8 cellular contexts compared by ENCODE assay signal in genomic region chr10:68332259-68333057, GRCh38. TPM values are rescaled to one million over a fixed set of nuclear protein-coding genes. Genes with fewer than 3 reads are reported as not detected.
DNase-seq lines count a peak whose midpoint lies in the region; ATAC-seq, FAIRE-seq and TF ChIP-seq lines count a peak whose summit lies in the region.

TSS of gene PBLD (minus strand) at chr10:68332928. CDS start at chr10:68306844, 26,084 bp downstream.

- H3K4me3 Mint-ChIP-seq in activated CD8-positive, alpha-beta T cell treated with anti-CD3 and anti-CD28 coated beads, Interleukin-2, amount 10 ng/mL, durations not matched to agents 7 days and 5 days: peak within 1 kb of the TSS; percentile 98

- H3K27ac ChIP-seq in H1 (ENCODE audit: low read depth, low read length) (peak within 1 kb of the TSS; percentile 99), mesenchymal stem cell (ENCODE audit: low read length, poor library complexity, severe bottlenecking) (peak within 1 kb of the TSS; percentile 99)

- POLR2A ChIA-PET in activated CD8-positive, alpha-beta T cell treated with anti-CD3 and anti-CD28 coated beads, Interleukin-2, amount 10 ng/mL, durations not matched to agents 7 days and 5 days (lab: Charles Lee): interaction anchor here (0.7 to 4.4 kb wide), 22 partner anchors 8 to 572 kb away, joined by 3 to 38 read pairs (median 4); partner anchors contain the start of genes DDX50 and DNA2
- POLR2A ChIA-PET in H1 (lab: Charles Lee; ENCODE audit: partially characterized antibody): interaction anchor here (0.6 to 6.7 kb wide), 68 partner anchors 11 to 623 kb away, joined by 3 to 141 read pairs (median 4); partner anchors contain the start of genes ATOH7, DDX21, DDX50 and DNA2

- H3K4me2 ChIP-seq in H1 (ENCODE audit: insufficient read depth in 1 of 2, low read depth in 2 of 2, low read length in 2 of 2) (peak within 1 kb of the TSS; percentile 83 to 88), mesenchymal stem cell (ENCODE audit: low read length, poor library complexity, severe bottlenecking) (peak within 1 kb of the TSS; percentile 35)

- TF ChIP-seq CTCF in H1 (IDR thresholded peaks at IDR 0.05; ENCODE audit: control extremely low read depth in 1 of 3, insufficient read depth in 1 of 3, low read depth in 1 of 3, low read length in 3 of 3): peak; percentile 15 to 44 (median 29); a peak in 3 of 4 replicates

- no peaks in the 10 kb centered on the region for H3K27me3 Mint-ChIP-seq in activated CD8-positive, alpha-beta T cell treated with anti-CD3 and anti-CD28 coated beads, Interleukin-2, amount 10 ng/mL, durations not matched to agents 7 days and 5 days (ENCODE audit: low read depth)

- H3K27ac Mint-ChIP-seq in activated CD8-positive, alpha-beta T cell treated with anti-CD3 and anti-CD28 coated beads, Interleukin-2, amount 10 ng/mL, durations not matched to agents 7 days and 5 days: peak within 1 kb of the TSS; percentile 100

- peak within 1 kb of the TSS; percentile 77; the same call in 1 of the 2 replicates for H2AK5ac ChIP-seq in H1 (ENCODE audit: low read depth, low read length)
- peak within 1 kb of the TSS; percentile 47 for H2AK5ac ChIP-seq in mesenchymal stem cell (ENCODE audit: low read length, severe bottlenecking)

- no peak within 1 kb of the TSS for H3K23ac ChIP-seq in H1 (ENCODE audit: insufficient read length)
- peak within 1 kb of the TSS in 1 of 2 experiments; percentile 95 for H3K23ac ChIP-seq in mesenchymal stem cell (ENCODE audit: low read length in 2 of 2)

- H3K14ac ChIP-seq in H1 (ENCODE audit: insufficient read length) (no peak within 1 kb of the TSS), mesenchymal stem cell (ENCODE audit: low read length in 2 of 2) (peak within 1 kb of the TSS; percentile 80 to 82)

- FAIRE-seq in GM19239 (lab: Jason Lieb, UNC): peak; percentile 44
- FAIRE-seq in H1 (lab: Jason Lieb, UNC): no peak

- H3K9me3 Mint-ChIP-seq in activated CD8-positive, alpha-beta T cell treated with anti-CD3 and anti-CD28 coated beads, Interleukin-2, amount 10 ng/mL, durations not matched to agents 7 days and 5 days (ENCODE audit: insufficient read depth): no peaks in the 10 kb centered on the region

- H3K79me1 ChIP-seq in H1 (ENCODE audit: low read depth, low read length) (no peaks in the 10 kb centered on the region), mesenchymal stem cell (replicated peaks; ENCODE audit: low read length, poor library complexity, severe bottlenecking) (peaks cover 7% of the 10 kb centered on the region)

- H3K4me1 Mint-ChIP-seq in activated CD8-positive, alpha-beta T cell treated with anti-CD3 and anti-CD28 coated beads, Interleukin-2, amount 10 ng/mL, durations not matched to agents 7 days and 5 days (ENCODE audit: low read depth): peaks cover 50% of the 10 kb centered on the region

- H3K4ac ChIP-seq in H1 (replicated peaks; ENCODE audit: insufficient read length, low read depth, low read length) (peak within 1 kb of the TSS; percentile 99), mesenchymal stem cell (ENCODE audit: low read depth in 1 of 2, low read length in 2 of 2) (peak within 1 kb of the TSS; percentile 36 to 95)

- WGBS in H1 (ENCODE audit: extremely low coverage in 1 of 2, insufficient coverage in 1 of 2, insufficient read length in 1 of 2, insufficient replicate concordance in 2 of 2, low coverage in 1 of 2, low lambda C conversion rate in 2 of 2, missing lambda C conversion rate in 1 of 2), 2 experiments: 1% methylated on average over 31 of the region's 51 CpGs; no CpG with 5 or more reads in 1 of the 2 experiments
- under 1% methylated on average over 40 of the region's 51 CpGs for WGBS in mesenchymal stem cell

- H3K4me1 ChIP-seq in H1 (replicated peaks in 1 of 4; ENCODE audit: control insufficient read depth in 3 of 4, insufficient read depth in 4 of 4, low read length in 3 of 4) (peaks cover 0 to 5% (median 4%) of the 10 kb centered on the region in 4 experiments; a peak in 4 of 7 replicates), mesenchymal stem cell (ENCODE audit: control insufficient read depth, insufficient read depth, low read depth, low read length) (peaks cover 3% of the 10 kb centered on the region)

- H2BK12ac ChIP-seq in H1 (ENCODE audit: low read depth, low read length) (peak within 1 kb of the TSS; percentile 42; the same call in 1 of the 2 replicates), mesenchymal stem cell (ENCODE audit: low read length in 2 of 2) (peak within 1 kb of the TSS; percentile 15 to 50)

- peaks cover 0 to 20% (median 0%) of the 10 kb centered on the region in 4 experiments; a peak in 1 of 8 replicates for H3K36me3 ChIP-seq in H1 (ENCODE audit: control insufficient read depth in 2 of 4, insufficient read depth in 4 of 4, low read length in 3 of 4)
- H3K36me3 ChIP-seq in mesenchymal stem cell (ENCODE audit: control insufficient read depth in 1 of 2, insufficient read depth in 2 of 2, low read depth in 1 of 2, low read length in 2 of 2): peaks cover 0 to 16% of the 10 kb centered on the region in 2 experiments

- CTCF ChIA-PET in activated CD8-positive, alpha-beta T cell treated with anti-CD3 and anti-CD28 coated beads, Interleukin-2, amount 10 ng/mL, durations not matched to agents 7 days and 5 days (lab: Charles Lee): interaction anchor here (0.7 to 4.6 kb wide), 10 partner anchors 11 to 544 kb away, joined by 3 to 26 read pairs (median 3); partner anchors contain the start of gene RUFY2
- CTCF ChIA-PET in H1 (lab: Charles Lee; ENCODE audit: partially characterized antibody): interaction anchor here (0.8 to 1.6 kb wide), 5 partner anchors 11 to 143 kb away, joined by 3 to 5 read pairs (median 4); no protein-coding TSS in a partner anchor

- H2BK120ac ChIP-seq in H1 (replicated peaks; ENCODE audit: low read depth, low read length): peak within 1 kb of the TSS; percentile 75
- H2BK120ac ChIP-seq in mesenchymal stem cell (ENCODE audit: low read depth, low read length): peak within 1 kb of the TSS; percentile 80

- H3K9ac ChIP-seq in H1 (replicated peaks in 1 of 4; ENCODE audit: extremely low read depth in 1 of 4, low read depth in 3 of 4, low read length in 3 of 4): peak within 1 kb of the TSS; percentile 97 to 100 (median 98)
- peak within 1 kb of the TSS; percentile 100 for H3K9ac ChIP-seq in mesenchymal stem cell (ENCODE audit: low read length)

- H3K4me3 ChIP-seq in H1 (ENCODE audit: extremely low read depth in 1 of 4, insufficient read depth in 2 of 4, low read depth in 3 of 4, low read length in 4 of 4) (peak within 1 kb of the TSS; percentile 95 to 99 (median 98)), mesenchymal stem cell (ENCODE audit: insufficient read depth in 1 of 2, low read depth in 1 of 2, low read length in 2 of 2) (peak within 1 kb of the TSS; percentile 70 to 96)

- TF ChIP-seq EP300 in H1 (IDR thresholded peaks at IDR 0.05; ENCODE audit: borderline replicate concordance in 1 of 2, low read depth in 2 of 2, low read length in 2 of 2): no peak

- H4K5ac ChIP-seq in H1 (ENCODE audit: insufficient read length, low read depth, low read length): peak within 1 kb of the TSS; percentile 99

- H2BK15ac ChIP-seq in H1 (ENCODE audit: low read length) (no peak within 1 kb of the TSS), mesenchymal stem cell (ENCODE audit: low read depth, poor library complexity, severe bottlenecking) (peak within 1 kb of the TSS; percentile 80)

- peak within 1 kb of the TSS; percentile 94 for H3K56ac ChIP-seq in H1 (replicated peaks; ENCODE audit: insufficient read length, low read depth, low read length)

- H3K27me3 ChIP-seq in H1 (replicated peaks in 1 of 4; ENCODE audit: control insufficient read depth in 3 of 4, extremely low read depth in 1 of 4, insufficient read depth in 3 of 4, low read length in 3 of 4) (no peaks in the 10 kb centered on the region; a peak in 1 of 7 replicates), mesenchymal stem cell (ENCODE audit: control insufficient read depth in 1 of 2, insufficient read depth in 1 of 2, low read length in 2 of 2) (no peaks in the 10 kb centered on the region)

- peaks cover 4% of the 10 kb centered on the region; the same call in 1 of the 2 replicates for H3K23me2 ChIP-seq in H1 (ENCODE audit: low read depth, low read length)

- H3K18ac ChIP-seq in H1 (ENCODE audit: extremely low read depth, low read length) (peak within 1 kb of the TSS; percentile 100), mesenchymal stem cell (ENCODE audit: low read depth in 1 of 2, low read length in 2 of 2) (peak within 1 kb of the TSS; percentile 70 to 90)

- H3K79me2 ChIP-seq in H1 (ENCODE audit: control insufficient read depth in 1 of 2, insufficient read depth in 2 of 2, low read length in 2 of 2): peaks cover 40 to 65% of the 10 kb centered on the region in 2 experiments

- DNase-seq in AML-193 (lab: John Stamatoyannopoulos, UW) (peak; percentile 46 to 67), GM19239 (ENCODE audit: insufficient read length, low spot score) (peak; percentile 20), NCI-H748 (lab: John Stamatoyannopoulos, UW; ENCODE audit: unreplicated experiment) (peak; percentile 83), H1 (ENCODE audit: low read depth in 1 of 2, low spot score in 2 of 2) (peak; percentile 60 to 82), mesenchymal stem cell (peak; percentile 86)
- DNase-seq in activated CD8-positive, alpha-beta T cell treated with anti-CD3 and anti-CD28 coated beads, Interleukin-2, amount 10 ng/mL, durations not matched to agents 7 days and 5 days: peak; percentile 74
- DNase-seq in stimulated activated CD8-positive, alpha-beta memory T cell treated with anti-CD3 and anti-CD28 coated beads, Interleukin-12 subunit alpha, Interleukin-12 subunit beta, amount 100 ng/mL, for 24 hours (ENCODE audit: extremely low read depth): peak; percentile 39

- H2BK5ac ChIP-seq in H1 (ENCODE audit: low read depth, low read length) (peak within 1 kb of the TSS; percentile 97), mesenchymal stem cell (ENCODE audit: low read depth, low read length, poor library complexity, severe bottlenecking) (peak within 1 kb of the TSS; percentile 96)

- peak within 1 kb of the TSS; percentile 99 for H4K91ac ChIP-seq in H1 (replicated peaks; ENCODE audit: insufficient read length, low read length)
- H4K91ac ChIP-seq in mesenchymal stem cell (ENCODE audit: low read length): peak within 1 kb of the TSS; percentile 100

- no peak within 1 kb of the TSS for H2BK20ac ChIP-seq in H1 (ENCODE audit: low read length)

- peaks cover 46% of the 10 kb centered on the region for H3K36me3 Mint-ChIP-seq in activated CD8-positive, alpha-beta T cell treated with anti-CD3 and anti-CD28 coated beads, Interleukin-2, amount 10 ng/mL, durations not matched to agents 7 days and 5 days (ENCODE audit: low read depth)

- no peaks in the 10 kb centered on the region for H3K9me3 ChIP-seq in H1 (ENCODE audit: insufficient read depth in 2 of 2, low read depth in 1 of 2, low read length in 1 of 2)
- no peaks in the 10 kb centered on the region for H3K9me3 ChIP-seq in mesenchymal stem cell (ENCODE audit: control insufficient read depth, low read length)

- ATAC-seq in HG03457 (IDR thresholded peaks at IDR 0.05; ENCODE audit: unreplicated experiment): peak; percentile 9
- peak; percentile 32 for ATAC-seq in activated CD8-positive, alpha-beta T cell treated with anti-CD3 and anti-CD28 coated beads, Interleukin-2, amount 10 ng/mL, durations not matched to agents 7 days and 5 days

- peaks cover 23 to 24% of the 10 kb centered on the region in 2 experiments for H4K20me1 ChIP-seq in H1 (replicated peaks in 1 of 2; ENCODE audit: control insufficient read depth in 1 of 2, insufficient read depth in 2 of 2, low read length in 2 of 2)

- H2AFZ ChIP-seq in H1 (ENCODE audit: low read length) (no peak within 1 kb of the TSS), mesenchymal stem cell (ENCODE audit: low read depth, low read length) (peak within 1 kb of the TSS; percentile 43)

- TF ChIP-seq RAD21 in H1 (IDR thresholded peaks at IDR 0.05 in 1 of 2, conservative IDR thresholded peaks at IDR 0.05 in 1 of 2; ENCODE audit: low read depth in 2 of 2, low read length in 2 of 2): peak; percentile 35 to 38; a peak in 3 of 4 replicates

- H4K8ac ChIP-seq in H1 (ENCODE audit: extremely low read depth, insufficient read depth, low read length) (peak within 1 kb of the TSS; percentile 100; the same call in 1 of the 2 replicates), mesenchymal stem cell (ENCODE audit: low read length) (peak within 1 kb of the TSS; percentile 92)

- peak; percentile 82 to 93 for TF ChIP-seq POLR2A in H1 (IDR thresholded peaks at IDR 0.05; ENCODE audit: control extremely low read depth in 1 of 2, low read depth in 2 of 2, low read length in 2 of 2)

RNA-seq across cellular contexts. Expression of gene PBLD, which starts in this region (rescaled TPM):
- total RNA-seq in activated CD8-positive, alpha-beta T cell treated with anti-CD3 and anti-CD28 coated beads, Interleukin-2, amount 10 ng/mL, durations not matched to agents 7 days and 5 days: 1 to 10 TPM in 1 of 2 experiments, under 1 TPM in 1; 0.97 to 1.3 TPM
- total RNA-seq in H1 (2021; fragmentation: NEBNext Ultra II Directional; extraction: Animal tissue kit (Norgen Biotek cat#: 25700)): 0.90 and 2.0 TPM in 2 replicates
- polyA plus RNA-seq in H1 (2011; rRNA removed): 0.56 and 0.63 TPM in 2 replicates
- polyA plus RNA-seq in H1 (2011; cell fraction: cytosol; rRNA removed): 0.70 TPM
- 1.2 TPM for polyA plus RNA-seq in H1 (2011; cell fraction: nucleus; rRNA removed)
- 2.5 to 4.0 TPM (median 3.0 TPM) in 4 replicates for polyA plus RNA-seq in H1 (2012, experiment 1 of 2)
- 0.18 TPM for polyA plus RNA-seq in H1 (2012, experiment 2 of 2)
- polyA plus RNA-seq in H1 (2013, experiment 1 of 2): 2.3 TPM
- polyA plus RNA-seq in H1 (2013, experiment 2 of 2): 2.1 TPM
- polyA minus RNA-seq in H1 (2011; rRNA and poly(A)+ RNA removed): 0.38 and 1.00 TPM in 2 replicates
- 0.81 TPM for polyA minus RNA-seq in H1 (2011; cell fraction: cytosol; rRNA and poly(A)+ RNA removed)
- polyA minus RNA-seq in H1 (2011; cell fraction: nucleus; rRNA and poly(A)+ RNA removed): 2.2 TPM
- polyA plus RNA-seq in mesenchymal stem cell (2013, experiment 1 of 2): 7.4 TPM
- 6.2 TPM for polyA plus RNA-seq in mesenchymal stem cell (2013, experiment 2 of 2)

Comparison
In these comparisons a context has a peak if more than half of its experiments do, and no peak if none do; other contexts are left out.
1. Peak in every context shown above with its lines: DNase-seq, ATAC-seq, H3K4me3 ChIP-seq and H3K27ac ChIP-seq.
2. DNase-seq: peak in every context shown above with its lines; median percentile 86 in mesenchymal stem cell; 83 in NCI-H748; 74 in activated CD8-positive, alpha-beta T cell treated with anti-CD3 and anti-CD28 coated beads, Interleukin-2, amount 10 ng/mL, durations not matched to agents 7 days and 5 days; 71 in H1; 56 in AML-193; 39 in stimulated activated CD8-positive, alpha-beta memory T cell treated with anti-CD3 and anti-CD28 coated beads, Interleukin-12 subunit alpha, Interleukin-12 subunit beta, amount 100 ng/mL, for 24 hours; 20 in GM19239.